6 cellular contexts compared by ENCODE assay signal in the genomic region with DNA sequence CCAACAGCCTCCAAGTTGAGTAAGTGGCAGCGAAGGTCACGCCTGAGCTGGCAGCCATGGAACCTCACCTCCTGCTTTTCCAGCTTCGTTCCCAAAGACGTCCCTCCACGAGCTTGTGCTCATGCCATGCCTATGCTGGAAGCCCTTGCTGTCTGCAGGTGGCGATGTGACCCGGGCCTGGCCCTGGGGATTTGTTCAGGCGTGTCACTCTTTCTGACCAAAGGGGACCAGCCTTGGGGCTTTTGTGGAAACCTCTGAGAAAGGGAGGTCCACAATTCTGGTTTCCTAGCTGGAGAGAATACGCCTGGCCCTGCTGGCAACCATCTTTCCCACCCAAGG.
DNase-seq lines count a peak whose midpoint lies in the region; ATAC-seq and TF ChIP-seq lines count a peak whose summit lies in the region.
"Not testable (repeated sequence)": the region's sequence is repeated elsewhere in the genome, so short reads cannot be mapped to it uniquely, and the experiment has no call there.

No MANE protein-coding gene starts in this region.

- H3K9ac ChIP-seq in HCT116 (ENCODE audit: low read length); PC-3 (ENCODE audit: low read length); endodermal cell (ENCODE audit: extremely low read depth, low read length, poor library complexity, severe bottlenecking): not testable (repeated sequence)

- not testable (repeated sequence) for TF ChIP-seq CTCF in HCT116 (IDR thresholded peaks at IDR 0.05 in 2 of 3, conservative IDR thresholded peaks at IDR 0.05 in 1 of 3; ENCODE audit: borderline replicate concordance in 1 of 3, insufficient read depth in 1 of 3, low read depth in 2 of 3, low read length in 2 of 3); PC-3 (conservative IDR thresholded peaks at IDR 0.05; ENCODE audit: low read depth, low read length); activated CD8-positive, alpha-beta T cell treated with anti-CD3 and anti-CD28 coated beads for 36 hours (IDR thresholded peaks at IDR 0.05)
- peak; percentile 45 for TF ChIP-seq CTCF in endodermal cell (conservative IDR thresholded peaks at IDR 0.05)

- H3K4me3 ChIP-seq in HCT116 (replicated peaks in 1 of 2; ENCODE audit: low read depth in 1 of 2, low read length in 2 of 2); PC-3 (ENCODE audit: low read length); endodermal cell (ENCODE audit: low read length): not testable (repeated sequence)

- H3K9me3 Mint-ChIP-seq in activated CD8-positive, alpha-beta T cell treated with anti-CD3 and anti-CD28 coated beads for 36 hours; endodermal cell: not testable (repeated sequence)

- H3K4me3 Mint-ChIP-seq in activated CD8-positive, alpha-beta T cell treated with anti-CD3 and anti-CD28 coated beads for 36 hours; endodermal cell: not testable (repeated sequence)

- H2AFZ ChIP-seq in HCT116 (ENCODE audit: low read depth, low read length, poor library complexity, severe bottlenecking); PC-3 (ENCODE audit: low read length): not testable (repeated sequence)

- H3K27ac ChIP-seq in HCT116 (ENCODE audit: low read depth, low read length); PC-3 (ENCODE audit: low read length); endodermal cell (ENCODE audit: low read depth, low read length): not testable (repeated sequence)

- WGBS in endodermal cell (ENCODE audit: insufficient coverage in 1 of 2, insufficient read length in 1 of 2), 2 experiments: 80% methylated on average over 3 of the region's 9 CpGs; no CpG with 5 or more reads in 1 of the 2 experiments

- TF ChIP-seq POLR2A in HCT116 (IDR thresholded peaks at IDR 0.05; ENCODE audit: borderline replicate concordance, extremely low read depth, insufficient read depth, insufficient read length): not testable (repeated sequence)

- H3K4me1 Mint-ChIP-seq in activated CD8-positive, alpha-beta T cell treated with anti-CD3 and anti-CD28 coated beads for 36 hours (ENCODE audit: low read depth); endodermal cell: not testable (repeated sequence)

- intact Hi-C loops in HCT116 (cut with micrococcal nuclease); PC-3 (cut with micrococcal nuclease); activated CD8-positive, alpha-beta T cell treated with anti-CD3 and anti-CD28 coated beads for 36 hours (cut with micrococcal nuclease); left colon (cut with DNase I, micrococcal nuclease); sciatic nerve (cut with DNase I): not testable (repeated sequence)

- H3K36me3 ChIP-seq in HCT116 (ENCODE audit: control insufficient read depth in 1 of 2, insufficient read depth in 2 of 2, low read length in 2 of 2); PC-3 (ENCODE audit: low read depth, low read length); endodermal cell (ENCODE audit: control insufficient read depth, insufficient read depth, low read length): not testable (repeated sequence)

- not testable (repeated sequence) for H3K79me2 ChIP-seq in HCT116 (ENCODE audit: insufficient read depth, low read length); PC-3 (ENCODE audit: low read length)

- not testable (repeated sequence) for H3F3A ChIP-seq in PC-3 (ENCODE audit: low read length, unreplicated experiment)

- ATAC-seq in HCT116 (peak; percentile 94), PC-3 (peak; percentile 65), left colon (peak; percentile 70), sciatic nerve (peak; percentile 11)
- ATAC-seq in activated CD8-positive, alpha-beta T cell treated with anti-CD3 and anti-CD28 coated beads for 36 hours: peak; percentile 47

- not testable (repeated sequence) for H3K4me2 ChIP-seq in HCT116 (ENCODE audit: low read length); PC-3 (ENCODE audit: low read length)

- POLR2A ChIA-PET in HCT116 (lab: Charles Lee); PC-3 (lab: Charles Lee; ENCODE audit: unreplicated experiment); activated CD8-positive, alpha-beta T cell treated with anti-CD3 and anti-CD28 coated beads for 36 hours (lab: Charles Lee): not testable (repeated sequence)

- not testable (repeated sequence) for H3K27ac Mint-ChIP-seq in activated CD8-positive, alpha-beta T cell treated with anti-CD3 and anti-CD28 coated beads for 36 hours; endodermal cell

- not testable (repeated sequence) for DNase-seq in HCT116 (ENCODE audit: low read depth, low spot score); PC-3; activated CD8-positive, alpha-beta T cell treated with anti-CD3 and anti-CD28 coated beads for 36 hours; endodermal cell; left colon; sciatic nerve (ENCODE audit: low spot score)

- H3K36me3 Mint-ChIP-seq in activated CD8-positive, alpha-beta T cell treated with anti-CD3 and anti-CD28 coated beads for 36 hours (ENCODE audit: low read depth); endodermal cell (ENCODE audit: low read depth): not testable (repeated sequence)

- not testable (repeated sequence) for H4K20me1 ChIP-seq in HCT116 (ENCODE audit: insufficient read depth); PC-3 (ENCODE audit: low read length)

- H3K27me3 Mint-ChIP-seq in activated CD8-positive, alpha-beta T cell treated with anti-CD3 and anti-CD28 coated beads for 36 hours; endodermal cell (ENCODE audit: insufficient read depth): not testable (repeated sequence)

- H3K9me2 ChIP-seq in HCT116 (ENCODE audit: insufficient read depth); PC-3 (replicated peaks; ENCODE audit: low read length): not testable (repeated sequence)

- CTCF ChIA-PET in HCT116 (lab: Charles Lee); PC-3 (lab: Charles Lee); activated CD8-positive, alpha-beta T cell treated with anti-CD3 and anti-CD28 coated beads for 36 hours (lab: Charles Lee): not testable (repeated sequence)

- RAD21 ChIA-PET in HCT116 (lab: Charles Lee; ENCODE audit: low non-redundant PET in 1 of 2, low total read pairs in 2 of 2, uncharacterized antibody in 2 of 2, unreplicated experiment in 2 of 2): not testable (repeated sequence)

- not testable (repeated sequence) for H3K9me3 ChIP-seq in HCT116 (ENCODE audit: control insufficient read depth in 1 of 2, insufficient read depth in 1 of 2, low read depth in 1 of 2, low read length in 2 of 2); PC-3 (ENCODE audit: low read length); endodermal cell (ENCODE audit: control insufficient read depth, low read length)

- H3K27me3 ChIP-seq in HCT116 (ENCODE audit: insufficient read depth, low read length); PC-3 (ENCODE audit: low read length); endodermal cell (ENCODE audit: control insufficient read depth, insufficient read depth, low read length, poor library complexity, severe bottlenecking): not testable (repeated sequence)

- BruUV-seq in HCT116 (replicated peaks; lab: Mats Ljungman, UMichigan); PC-3 (replicated peaks; lab: Mats Ljungman, UMichigan): not testable (repeated sequence)

- H3K4me1 ChIP-seq in HCT116 (ENCODE audit: control insufficient read depth in 1 of 2, insufficient read depth in 2 of 2, low read length in 2 of 2); PC-3 (ENCODE audit: insufficient read depth, low read length); endodermal cell (ENCODE audit: control insufficient read depth, insufficient read depth, low read length): not testable (repeated sequence)

- not testable (repeated sequence) for TF ChIP-seq RAD21 in HCT116 (IDR thresholded peaks at IDR 0.05; ENCODE audit: low read depth)

Comparison
In these comparisons a context has a peak if more than half of its experiments do, and no peak if none do; other contexts are left out.
1. ATAC-seq: peak in every context shown above with its lines; median percentile 94 in HCT116; 70 in left colon; 65 in PC-3; 47 in activated CD8-positive, alpha-beta T cell treated with anti-CD3 and anti-CD28 coated beads for 36 hours; 11 in sciatic nerve.